In genomic region chr18:62644773-62645172, GRCh38 we compare ENCODE assay signal across 17 cellular contexts.
DNase-seq lines count a peak whose midpoint lies in the region; TF ChIP-seq lines count a peak whose summit lies in the region.
"Had no signal": no experiment of that assay in that cellular context is flagged by ENCODE, and none has a peak within 500 bp of the region (broad histone marks: within the 10 kb centered on the region; RNA-seq: fewer than 3 reads in every experiment).

No MANE protein-coding gene starts in this region.

- no peaks in the 10 kb centered on the region for H4K20me1 ChIP-seq in neural progenitor cell (ENCODE audit: low read depth)
- H4K20me1 ChIP-seq: BLaER1 treated with 17β-estradiol and CSF1 and Interleukin-3, amounts not matched to agents 10 nM and 100 nM had no signal

- peaks cover 15% of the 10 kb centered on the region for H3K4me1 ChIP-seq in neural progenitor cell
- H3K4me1 ChIP-seq: BE2C had no signal

- H3K27me3 ChIP-seq in neural progenitor cell = no peaks in the 10 kb centered on the region
- H3K27me3 ChIP-seq: BE2C; BLaER1 treated with 17β-estradiol and CSF1 and Interleukin-3, amounts not matched to agents 10 nM and 100 nM had no signal

- H3F3A ChIP-seq in neural progenitor cell (ENCODE audit: low read depth) = peaks cover 19% of the 10 kb centered on the region

- no peaks in the 10 kb centered on the region for H3K79me2 ChIP-seq in neural progenitor cell (ENCODE audit: low read depth)

- H3K36me3 Mint-ChIP-seq in neural progenitor cell = peaks cover 4% of the 10 kb centered on the region
- H3K36me3 Mint-ChIP-seq: CD14-positive monocyte; CD8-positive, alpha-beta memory T cell had no signal

- no peak overlapping the region for H2AFZ ChIP-seq in neural progenitor cell (replicated peaks)

- DNase-seq in DMS 273 (lab: John Stamatoyannopoulos, UW; ENCODE audit: unreplicated experiment) = peak; percentile 58
- DNase-seq in DMS 273 treated with DMSO at 0.1 percent for 48 hours (lab: John Stamatoyannopoulos, UW) = no peak
- peak; percentile 62 for DNase-seq in NCI-H69 (lab: John Stamatoyannopoulos, UW)
- DNase-seq in neural progenitor cell (ENCODE audit: low spot score) = no peak
- no peak for DNase-seq in NOMO-1 treated with dmso at 0.1 percent for 144 hours (lab: John Stamatoyannopoulos, UW; ENCODE audit: unreplicated experiment)
- DNase-seq in activated gamma-delta T cell (lab: John Stamatoyannopoulos, UW) = no peak
- DNase-seq: AML-193; BE2C; CD4-positive, alpha-beta T cell; CD8-positive, alpha-beta memory T cell; DMS153; GOT3; HFFc6 had no signal

- H3K27me3 Mint-ChIP-seq in neural progenitor cell (ENCODE audit: insufficient read depth, low read depth) = peaks cover 4% of the 10 kb centered on the region
- H3K27me3 Mint-ChIP-seq: CD4-positive, alpha-beta T cell had no signal

- H3K27ac ChIP-seq in neural progenitor cell = no peak overlapping the region
- H3K27ac ChIP-seq: 22Rv1; BLaER1 treated with 17β-estradiol and CSF1 and Interleukin-3, amounts not matched to agents 10 nM and 100 nM had no signal

- peaks cover 11% of the 10 kb centered on the region for H3K4me1 Mint-ChIP-seq in neural progenitor cell
- H3K4me1 Mint-ChIP-seq: CD14-positive monocyte; CD8-positive, alpha-beta memory T cell had no signal

- H3K27ac Mint-ChIP-seq in neural progenitor cell = no peak overlapping the region
- H3K27ac Mint-ChIP-seq: CD14-positive monocyte; CD4-positive, alpha-beta T cell; CD8-positive, alpha-beta memory T cell; HFFc6 had no signal

- no peak overlapping the region for H3K9ac ChIP-seq in neural progenitor cell
- H3K9ac ChIP-seq: BLaER1 treated with 17β-estradiol and CSF1 and Interleukin-3, amounts not matched to agents 10 nM and 100 nM had no signal

- no peaks in the 10 kb centered on the region for H3K9me3 ChIP-seq in neural progenitor cell (ENCODE audit: low read depth)
- H3K9me3 ChIP-seq: BE2C, HAP-1 had no signal

- peaks cover 12% of the 10 kb centered on the region for H3K9me3 Mint-ChIP-seq in neural progenitor cell
- H3K9me3 Mint-ChIP-seq: CD4-positive, alpha-beta T cell; CD8-positive, alpha-beta memory T cell; HFFc6 had no signal

- H3K36me3 ChIP-seq in neural progenitor cell = no peaks in the 10 kb centered on the region
- H3K36me3 ChIP-seq: BE2C; BLaER1 treated with 17β-estradiol and CSF1 and Interleukin-3, amounts not matched to agents 10 nM and 100 nM; HAP-1 had no signal

- no peak overlapping the region for H3K4me2 ChIP-seq in neural progenitor cell
- H3K4me2 ChIP-seq: BLaER1 treated with 17β-estradiol and CSF1 and Interleukin-3, amounts not matched to agents 10 nM and 100 nM had no signal

- H3K4me3 Mint-ChIP-seq in neural progenitor cell = peak overlapping the region; percentile 46
- H3K4me3 Mint-ChIP-seq: CD14-positive monocyte; CD4-positive, alpha-beta T cell; CD8-positive, alpha-beta memory T cell; HFFc6 had no signal

- no peak overlapping the region for H3K4me3 ChIP-seq in neural progenitor cell
- H3K4me3 ChIP-seq: BLaER1 treated with 17β-estradiol and CSF1 and Interleukin-3, amounts not matched to agents 10 nM and 100 nM; HAP-1 had no signal

- TF ChIP-seq CTCF in neural progenitor cell (IDR thresholded peaks at IDR 0.05) = no peak

Comparison
In these comparisons a context has a peak if more than half of its experiments do, and no peak if none do; other contexts are left out.
1. DNase-seq: peak in DMS 273 (single experiment) and NCI-H69 (single experiment); none in DMS 273 treated with DMSO at 0.1 percent for 48 hours (single experiment), neural progenitor cell (single experiment), NOMO-1 treated with dmso at 0.1 percent for 144 hours (single experiment) and activated gamma-delta T cell (single experiment).